In genomic region chrX:47151428-47151827, GRCh38 we compare ENCODE assay signal across 24 cellular contexts. TPM values are rescaled to one million over a fixed set of nuclear protein-coding genes. Genes with fewer than 3 reads are reported as not detected.
DNase-seq lines count a peak whose midpoint lies in the region; TF ChIP-seq lines count a peak whose summit lies in the region.
"Had no signal": no experiment of that assay in that cellular context is flagged by ENCODE, and none has a peak within 500 bp of the region (broad histone marks: within the 10 kb centered on the region; RNA-seq: fewer than 3 reads in every experiment).

No MANE protein-coding gene starts in this region.

- no peaks in the 10 kb centered on the region for H3K36me3 ChIP-seq in CD8-positive, alpha-beta memory T cell (ENCODE audit: insufficient read depth, low read length)

- no peak for DNase-seq in activated T-cell treated with anti-CD3 and anti-CD28 coated beads, Interleukin-2, amount 50 U/mL, for 24 hours
- DNase-seq in activated T-cell treated with anti-CD3 and anti-CD28 coated beads, Interleukin-2, amount 50 U/mL, for 48 hours, result no peak
- DNase-seq in LNCaP clone FGC (ENCODE audit: low read depth) (peak; percentile 86), activated gamma-delta T cell treated with Interleukin-2 at 50 U/mL for 16 hours (no peak)
- DNase-seq in CD8-positive, alpha-beta memory T cell, result no peak
- no peak for DNase-seq in stimulated activated CD4-positive, alpha-beta T cell treated with anti-CD3 and anti-CD28 coated beads, Interleukin-15, amount 100 ng/mL, for 24 hours
- DNase-seq: Caco-2; CD4-positive, alpha-beta memory T cell; GM23248; NCI-H1092 treated with DMSO at 0.1 percent for 48 hours; NCI-H1436 treated with DMSO at 0.1 percent for 48 hours; NCI-H187 treated with DMSO at 0.1 percent for 48 hours; NCI-H2171 treated with DMSO at 0.1 percent for 48 hours; NCI-H524; NCI-H774; PC-3; Right ventricle myocardium superior; RPMI8226 had no signal

- H3K27ac ChIP-seq in VCaP, result peak overlapping the region; percentile 60
- no peak overlapping the region for H3K27ac ChIP-seq in CD8-positive, alpha-beta memory T cell (ENCODE audit: low read depth, low read length)
- H3K27ac ChIP-seq: BLaER1 treated with 17β-estradiol and CSF1 and Interleukin-3, amounts not matched to agents 10 nM and 100 nM; GM23248; KMS-11; SJSA1 had no signal

- H3K36me3 Mint-ChIP-seq in activated T-cell treated with anti-CD3 and anti-CD28 coated beads, Interleukin-2, amount 50 U/mL, for 24 hours (ENCODE audit: low read depth), result peaks cover 64% of the 10 kb centered on the region
- H3K36me3 Mint-ChIP-seq in CD8-positive, alpha-beta memory T cell, result peaks cover 0 to 44% (median 1%) of the 10 kb centered on the region in 3 donors
- H3K36me3 Mint-ChIP-seq: IgD-negative memory B cell had no signal

- peak overlapping the region; percentile 53 for H3K27ac Mint-ChIP-seq in activated T-cell treated with anti-CD3 and anti-CD28 coated beads, Interleukin-2, amount 50 U/mL, for 24 hours
- H3K27ac Mint-ChIP-seq in CD8-positive, alpha-beta memory T cell, result peak overlapping the region in 2 of 8 donors; percentile 46 to 47
- H3K27ac Mint-ChIP-seq: IgD-negative memory B cell had no signal

- H3K4me3 Mint-ChIP-seq in activated T-cell treated with anti-CD3 and anti-CD28 coated beads, Interleukin-2, amount 50 U/mL, for 24 hours, result no peak overlapping the region
- H3K4me3 Mint-ChIP-seq in CD8-positive, alpha-beta memory T cell, result no peak overlapping the region
- H3K4me3 Mint-ChIP-seq: CD4-positive, alpha-beta memory T cell; IgD-negative memory B cell had no signal

- no peak overlapping the region for H3K4me3 ChIP-seq in LNCaP clone FGC (ENCODE audit: low read depth, low read length)
- H3K4me3 ChIP-seq in CD8-positive, alpha-beta memory T cell (ENCODE audit: low read length), result no peak overlapping the region
- H3K4me3 ChIP-seq: BLaER1 treated with 17β-estradiol and CSF1 and Interleukin-3, amounts not matched to agents 10 nM and 100 nM; GM23248; HAP-1; SJSA1 had no signal

- POLR2A ChIA-PET in CD8-positive, alpha-beta memory T cell (lab: Charles Lee), result no interaction called here

- H3K4me1 Mint-ChIP-seq in activated T-cell treated with anti-CD3 and anti-CD28 coated beads, Interleukin-2, amount 50 U/mL, for 24 hours (ENCODE audit: low read depth), result peaks cover 27% of the 10 kb centered on the region
- peaks cover 15 to 31% (median 19%) of the 10 kb centered on the region in 3 donors for H3K4me1 Mint-ChIP-seq in CD8-positive, alpha-beta memory T cell

- H3K9me3 ChIP-seq in CD8-positive, alpha-beta memory T cell (ENCODE audit: low read length), result no peaks in the 10 kb centered on the region
- H3K9me3 ChIP-seq: Caco-2, HAP-1, SJSA1 had no signal

- H3K27me3 ChIP-seq in CD8-positive, alpha-beta memory T cell (ENCODE audit: insufficient read depth, low read length, poor library complexity, severe bottlenecking), result no peaks in the 10 kb centered on the region
- H3K27me3 ChIP-seq: SJSA1 had no signal

- TF ChIP-seq CTCF in LNCaP clone FGC (IDR thresholded peaks at IDR 0.05; ENCODE audit: control insufficient read depth, extremely low read depth, insufficient read depth) (no peak), VCaP (conservative IDR thresholded peaks at IDR 0.05) (no peak)

- CTCF ChIA-PET in CD8-positive, alpha-beta memory T cell (lab: Charles Lee), result no interaction called here

- no peaks in the 10 kb centered on the region for H3K4me1 ChIP-seq in CD8-positive, alpha-beta memory T cell (ENCODE audit: insufficient read depth, low read length)
- H3K4me1 ChIP-seq: Caco-2, HAP-1, SJSA1 had no signal

- peaks cover 17% of the 10 kb centered on the region for H3K27me3 Mint-ChIP-seq in activated T-cell treated with anti-CD3 and anti-CD28 coated beads, Interleukin-2, amount 50 U/mL, for 24 hours
- peaks cover 0 to 2% of the 10 kb centered on the region in 2 donors for H3K27me3 Mint-ChIP-seq in CD8-positive, alpha-beta memory T cell
- H3K27me3 Mint-ChIP-seq: CD4-positive, alpha-beta memory T cell; IgD-negative memory B cell had no signal

- H3K9me3 Mint-ChIP-seq in activated T-cell treated with anti-CD3 and anti-CD28 coated beads, Interleukin-2, amount 50 U/mL, for 24 hours, result no peaks in the 10 kb centered on the region
- peaks cover 0 to 2% (median 0%) of the 10 kb centered on the region in 5 donors for H3K9me3 Mint-ChIP-seq in CD8-positive, alpha-beta memory T cell

RNA-seq across cellular contexts. Expression of gene RBM10, which starts 6.4 kb away (rescaled TPM):
- 10 to 100 TPM; 74.5 to 74.8 TPM for total RNA-seq in CD8-positive, alpha-beta memory T cell
- 37.8 TPM for polyA plus RNA-seq in CD8-positive, alpha-beta memory T cell

RNA-seq across cellular contexts. Expression of gene NDUFB11, which starts 6.9 kb away (rescaled TPM):
- 10 to 100 TPM; 93.5 to 95.0 TPM for total RNA-seq in CD8-positive, alpha-beta memory T cell
- polyA plus RNA-seq in CD8-positive, alpha-beta memory T cell, result 169 TPM

RNA-seq across cellular contexts. Expression of gene UBA1, which starts 42.2 kb away (rescaled TPM):
- total RNA-seq in CD8-positive, alpha-beta memory T cell, result 100 to 1,000 TPM; 225 to 234 TPM
- 178 TPM for polyA plus RNA-seq in CD8-positive, alpha-beta memory T cell
